Comparison of ENCODE assay signal across 21 cellular contexts in genomic region chr13:63737418-63737817, GRCh38.
DNase-seq lines count a peak whose midpoint lies in the region; ATAC-seq, FAIRE-seq and TF ChIP-seq lines count a peak whose summit lies in the region.
"Had no signal": no experiment of that assay in that cellular context is flagged by ENCODE, and none has a peak within 500 bp of the region (broad histone marks: within the 10 kb centered on the region; RNA-seq: fewer than 3 reads in every experiment).

No MANE protein-coding gene starts in this region.

- DNase-seq in Right ventricle myocardium superior (peak; percentile 16), left ventricle myocardium superior (no peak), HepG2 (ENCODE audit: low spot score) (peak; percentile 13), osteocyte (ENCODE audit: extremely low spot score, unreplicated experiment) (peak; percentile 83), upper lobe of right lung (peak; percentile 56), immature natural killer cell (no peak), GM13976 (ENCODE audit: low spot score) (no peak)
- DNase-seq in stimulated activated naive CD8-positive, alpha-beta T cell treated with anti-CD3 and anti-CD28 coated beads, Interleukin-15, Interleukin-2, amounts not matched to agents 100 U/mL and 50 U/mL, for 24 hours, result no peak
- DNase-seq: ACHN; BE2C; C1 segment of cervical spinal cord; CD4-positive, CD25-positive, alpha-beta regulatory T cell; CD8-positive, alpha-beta memory T cell; COR-L47; DMS 273 treated with DMSO at 0.1 percent for 48 hours; DMS79; GDM1; GOT3; H7 had no signal

- in situ Hi-C loops in HepG2 (cut with HindIII; ENCODE audit: extremely low pct_ligation_motif_present, low pct_unique_long_range_greater_than_20kb), result no loop called here
- in situ Hi-C loops in GM13976 (cut with MboI; ENCODE audit: low sequenced_read_pairs, unreplicated experiment), result no loop called here

- H3K9me3 Mint-ChIP-seq in osteocyte (ENCODE audit: unreplicated experiment) (peaks cover 5% of the 10 kb centered on the region), immature natural killer cell (peaks cover 8 to 30% (median 21%) of the 10 kb centered on the region in 6 donors)

- no peak overlapping the region for H3K27ac ChIP-seq in HepG2 (ENCODE audit: extremely low read length, insufficient read depth, low read length)
- H3K27ac ChIP-seq in upper lobe of right lung, result no peak overlapping the region

- POLR2A ChIA-PET in HepG2 (lab: Yijun Ruan, JAX), result no interaction called here

- no peak overlapping the region for H3K4me3 Mint-ChIP-seq in osteocyte (ENCODE audit: unreplicated experiment)
- no peak overlapping the region for H3K4me3 Mint-ChIP-seq in immature natural killer cell
- H3K4me3 Mint-ChIP-seq: CD4-positive, CD25-positive, alpha-beta regulatory T cell had no signal

- 4% methylated on average over 5 of the region's 19 CpGs for WGBS in HepG2 (ENCODE audit: low lambda C conversion rate)

- CTCF ChIA-PET in HepG2 (lab: Yijun Ruan, JAX; ENCODE audit: low intra/inter-chr PET ratio, low total read pairs), result no interaction called here

- H3K4me2 ChIP-seq in HepG2 (ENCODE audit: low read depth, low read length), result peak overlapping the region; percentile 45; the same call in 1 of the 2 replicates

- no peak for TF ChIP-seq POLR2A in HepG2 (IDR thresholded peaks at IDR 0.05; ENCODE audit: insufficient read depth in 1 of 2, low read depth in 2 of 2, low read length in 2 of 2)

- TF ChIP-seq EP300 in HepG2 (IDR thresholded peaks at IDR 0.05; ENCODE audit: low read depth in 2 of 2, low read length in 2 of 2) (no peak), HepG2 (CRISPR knock-in tag; IDR thresholded peaks at IDR 0.05; ENCODE audit: borderline replicate concordance) (no peak)

- ATAC-seq in Right ventricle myocardium superior (ENCODE audit: poor library complexity), result no peak
- ATAC-seq in left ventricle myocardium superior, result no peak
- peak; percentile 50 for ATAC-seq in HepG2
- ATAC-seq in upper lobe of right lung, result no peak
- ATAC-seq in stimulated activated naive CD8-positive, alpha-beta T cell treated with anti-CD3 and anti-CD28 coated beads, Interleukin-15, Interleukin-2, amounts not matched to agents 100 U/mL and 50 U/mL, for 24 hours, result no peak

- H3K4me1 ChIP-seq in HepG2 (ENCODE audit: insufficient read depth, low read length) (peaks cover 10% of the 10 kb centered on the region), upper lobe of right lung (no peaks in the 10 kb centered on the region)
- H3K4me1 ChIP-seq: BE2C had no signal

- H3K27ac Mint-ChIP-seq in osteocyte (ENCODE audit: unreplicated experiment) (no peak overlapping the region), immature natural killer cell (no peak overlapping the region)
- H3K27ac Mint-ChIP-seq: CD8-positive, alpha-beta memory T cell had no signal

- FAIRE-seq in HepG2 (lab: Jason Lieb, UNC), result no peak
- FAIRE-seq: A204.1, GM12892 had no signal

- H3K36me3 Mint-ChIP-seq in osteocyte (ENCODE audit: unreplicated experiment) (peaks cover 3% of the 10 kb centered on the region), immature natural killer cell (peaks cover 0 to 5% (median 0%) of the 10 kb centered on the region in 3 donors)
- H3K36me3 Mint-ChIP-seq: CD4-positive, CD25-positive, alpha-beta regulatory T cell; CD8-positive, alpha-beta memory T cell had no signal

- BruUV-seq in HepG2 (replicated peaks; lab: Mats Ljungman, UMichigan), result no TSS peak

- no peaks in the 10 kb centered on the region for H4K20me1 ChIP-seq in HepG2 (ENCODE audit: insufficient read depth, low read length)

- no peaks in the 10 kb centered on the region for H3K9me3 ChIP-seq in HepG2 (ENCODE audit: low read length)
- no peaks in the 10 kb centered on the region for H3K9me3 ChIP-seq in upper lobe of right lung
- H3K9me3 ChIP-seq: BE2C had no signal

- TF ChIP-seq CTCF in HepG2 (CRISPR knock-in tag; IDR thresholded peaks at IDR 0.05) (no peak), osteocyte (IDR thresholded peaks at IDR 0.05) (no peak), upper lobe of right lung (IDR thresholded peaks at IDR 0.05) (no peak), GM13976 (IDR thresholded peaks at IDR 0.05; ENCODE audit: borderline replicate concordance, control extremely low read depth, extremely low read depth, insufficient read depth, missing control alignments) (no peak)

- no peak overlapping the region for H2AFZ ChIP-seq in HepG2 (ENCODE audit: low read length)

- no peak overlapping the region for H3K9ac ChIP-seq in HepG2 (ENCODE audit: insufficient read depth, low read depth, low read length)

- H3K4me1 Mint-ChIP-seq in osteocyte (ENCODE audit: unreplicated experiment), result no peaks in the 10 kb centered on the region
- H3K4me1 Mint-ChIP-seq in immature natural killer cell, result no peaks in the 10 kb centered on the region
- H3K4me1 Mint-ChIP-seq: CD4-positive, CD25-positive, alpha-beta regulatory T cell; CD8-positive, alpha-beta memory T cell had no signal

- TF ChIP-seq RAD21 in HepG2 (CRISPR knock-in tag; IDR thresholded peaks at IDR 0.05), result no peak

- H3K36me3 ChIP-seq in HepG2 (replicated peaks in 1 of 2; ENCODE audit: control insufficient read depth in 1 of 2, insufficient read depth in 2 of 2, low read length in 2 of 2) (no peaks in the 10 kb centered on the region), upper lobe of right lung (no peaks in the 10 kb centered on the region)
- H3K36me3 ChIP-seq: BE2C had no signal

- intact Hi-C loops in Right ventricle myocardium superior (cut with DNase I), result no loop called here
- intact Hi-C loops in left ventricle myocardium superior (cut with micrococcal nuclease), result no loop called here
- intact Hi-C loops in HepG2 (cut with micrococcal nuclease; ENCODE audit: unreplicated experiment), result no loop called here
- intact Hi-C loops in upper lobe of right lung (cut with DNase I), result no loop called here

- peak overlapping the region in 1 of 3 experiments; percentile 3; a peak in 1 of 6 replicates for H3K4me3 ChIP-seq in HepG2 (replicated peaks in 1 of 3; ENCODE audit: insufficient read depth in 1 of 3, low read depth in 2 of 3, low read length in 3 of 3)
- no peak overlapping the region for H3K4me3 ChIP-seq in upper lobe of right lung

- H3K27me3 Mint-ChIP-seq in osteocyte (ENCODE audit: unreplicated experiment), result no peaks in the 10 kb centered on the region
- H3K27me3 Mint-ChIP-seq in immature natural killer cell (ENCODE audit: low read depth in 3 of 3), result no peaks in the 10 kb centered on the region
- H3K27me3 Mint-ChIP-seq: CD4-positive, CD25-positive, alpha-beta regulatory T cell; CD8-positive, alpha-beta memory T cell had no signal

- H3K27me3 ChIP-seq in HepG2 (ENCODE audit: control insufficient read depth in 1 of 2, insufficient read depth in 2 of 2, low read length in 2 of 2) (no peaks in the 10 kb centered on the region), upper lobe of right lung (no peaks in the 10 kb centered on the region)
- H3K27me3 ChIP-seq: BE2C had no signal

- H3K79me2 ChIP-seq in HepG2 (ENCODE audit: insufficient read depth, low read length), result no peaks in the 10 kb centered on the region

TF ChIP-seq in HepG2, 621 proteins besides CTCF, POLR2A, EP300 and RAD21:
- TF ChIP-seq ZNF362 (CRISPR knock-in tag; IDR thresholded peaks at IDR 0.05; ENCODE audit: borderline replicate concordance) (no peak), YEATS2 (CRISPR knock-in tag; IDR thresholded peaks at IDR 0.05; ENCODE audit: borderline replicate concordance) (no peak), SIN3A (IDR thresholded peaks at IDR 0.05; ENCODE audit: borderline replicate concordance, low read depth, low read length) (no peak), PATZ1 (CRISPR knock-in tag; IDR thresholded peaks at IDR 0.05) (peak; percentile 73), ARNTL (CRISPR knock-in tag; IDR thresholded peaks at IDR 0.05) (no peak), SOX13 (IDR thresholded peaks at IDR 0.05) (no peak), SOX13 (CRISPR knock-in tag; conservative IDR thresholded peaks at IDR 0.05 in 1 of 2, IDR thresholded peaks at IDR 0.05 in 1 of 2) (peak in 1 of 2 experiments; percentile 21; a peak in 1 of 4 replicates), HMG20B (CRISPR knock-in tag; conservative IDR thresholded peaks at IDR 0.05) (no peak), BCL3 (CRISPR knock-in tag; IDR thresholded peaks at IDR 0.05) (no peak), WIZ (CRISPR knock-in tag; IDR thresholded peaks at IDR 0.05) (no peak)

Comparison
In these comparisons a context has a peak if more than half of its experiments do, and no peak if none do; other contexts are left out.
1. DNase-seq: peak in Right ventricle myocardium superior (single experiment), HepG2 (single experiment), osteocyte (single experiment) and upper lobe of right lung (single experiment); none in left ventricle myocardium superior (single experiment), stimulated activated naive CD8-positive, alpha-beta T cell treated with anti-CD3 and anti-CD28 coated beads, Interleukin-15, Interleukin-2, amounts not matched to agents 100 U/mL and 50 U/mL, for 24 hours (single experiment), immature natural killer cell (0 of 3) and GM13976 (single experiment).